ENCODE assay signal across 16 cellular contexts in the genomic region with DNA sequence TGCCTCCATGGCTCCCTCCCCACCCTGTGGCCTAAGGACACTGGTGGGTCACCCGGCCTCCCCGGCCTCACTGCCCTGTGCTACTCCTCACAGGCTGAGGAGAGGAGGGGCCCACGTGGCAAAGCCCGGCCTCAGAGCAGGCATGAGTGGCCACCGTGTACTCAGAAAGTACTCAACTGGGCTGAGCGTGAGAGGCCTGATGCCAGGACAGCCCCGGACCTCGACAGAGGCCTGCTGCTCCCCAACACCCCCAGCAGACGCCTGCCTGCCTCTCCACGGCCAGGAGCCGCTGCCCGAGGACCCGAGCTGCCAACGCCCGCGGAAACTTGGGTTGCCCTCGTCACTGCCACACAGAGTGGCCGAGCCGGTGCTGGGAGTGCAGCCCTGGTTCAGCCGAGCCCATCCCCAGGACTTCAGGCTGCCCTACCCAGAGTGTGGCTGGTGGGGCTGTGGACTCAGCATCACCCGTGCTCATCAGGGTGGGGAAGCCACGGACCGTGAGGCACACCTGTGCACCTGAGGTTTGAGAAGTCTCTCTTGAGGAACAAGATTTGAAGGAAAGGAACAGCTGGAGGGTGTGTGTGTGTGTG. TPM values are rescaled to one million over a fixed set of nuclear protein-coding genes. Genes with fewer than 3 reads are reported as not detected.
DNase-seq lines count a peak whose midpoint lies in the region; ATAC-seq and TF ChIP-seq lines count a peak whose summit lies in the region.
"Had no signal": no experiment of that assay in that cellular context is flagged by ENCODE, and none has a peak within 500 bp of the region (broad histone marks: within the 10 kb centered on the region; RNA-seq: fewer than 3 reads in every experiment).

No MANE protein-coding gene starts in this region.

- DNase-seq in neural crest cell (ENCODE audit: low read depth, low spot score) (no peak), thyroid gland (peak; percentile 88 to 92)
- DNase-seq in T-helper 2 cell treated with Interferon-gamma antibody and Interleukin-4, amounts not matched to agents 5 μg/mL and 100 μg/mL, for 36 hours (ENCODE audit: low spot score), result no peak
- no peak for DNase-seq in activated naive CD4-positive, alpha-beta T cell treated with Interleukin-2 at 50 U/mL for 16 hours
- no peak for DNase-seq in activated CD4-positive, alpha-beta T cell treated with anti-CD3 and anti-CD28 coated beads, Interleukin-2, amount 50 U/mL, for 4 hours
- DNase-seq: BE2C; CD4-positive, alpha-beta memory T cell; DMS79 treated with DMSO at 0.1 percent for 48 hours; GDM1; HCEC 1CT; IMR-90 had no signal

- peaks cover 9% of the 10 kb centered on the region for H3K9me3 Mint-ChIP-seq in dendritic cell treated with granulocyte-macrophage colony-stimulating factor and Interleukin-4, amounts not matched to agents 40 ng/mL and 50 ng/mL, for 4 days
- H3K9me3 Mint-ChIP-seq in neural crest cell, result no peaks in the 10 kb centered on the region
- no peaks in the 10 kb centered on the region for H3K9me3 Mint-ChIP-seq in T-helper 2 cell treated with Interferon-gamma antibody and Interleukin-4, amounts not matched to agents 5 μg/mL and 100 μg/mL, for 36 hours

- TF ChIP-seq POLR2A in thyroid gland (IDR thresholded peaks at IDR 0.05), result no peak

- H3K4me1 Mint-ChIP-seq in dendritic cell treated with granulocyte-macrophage colony-stimulating factor and Interleukin-4, amounts not matched to agents 40 ng/mL and 50 ng/mL, for 4 days (ENCODE audit: low read depth), result peaks cover 16% of the 10 kb centered on the region
- peaks cover 18% of the 10 kb centered on the region for H3K4me1 Mint-ChIP-seq in neural crest cell
- H3K4me1 Mint-ChIP-seq in T-helper 2 cell treated with Interferon-gamma antibody and Interleukin-4, amounts not matched to agents 5 μg/mL and 100 μg/mL, for 36 hours (ENCODE audit: low read depth), result no peaks in the 10 kb centered on the region
- H3K4me1 Mint-ChIP-seq: CD4-positive, alpha-beta memory T cell had no signal

- WGBS in thyroid gland, 2 donors, result 11 to 44% methylated on average over 3 to 18 of the region's 23 CpGs

- no peaks in the 10 kb centered on the region for H3K27me3 Mint-ChIP-seq in dendritic cell treated with granulocyte-macrophage colony-stimulating factor and Interleukin-4, amounts not matched to agents 40 ng/mL and 50 ng/mL, for 4 days
- H3K27me3 Mint-ChIP-seq in neural crest cell (ENCODE audit: low read depth), result no peaks in the 10 kb centered on the region
- no peaks in the 10 kb centered on the region for H3K27me3 Mint-ChIP-seq in T-helper 2 cell treated with Interferon-gamma antibody and Interleukin-4, amounts not matched to agents 5 μg/mL and 100 μg/mL, for 36 hours (ENCODE audit: low read depth)
- H3K27me3 Mint-ChIP-seq: CD4-positive, alpha-beta memory T cell had no signal

- TF ChIP-seq CTCF in HEK293 (tag by site-specific recombination; IDR thresholded peaks at IDR 0.05), result no peak
- TF ChIP-seq CTCF in neural crest cell (conservative IDR thresholded peaks at IDR 0.05), result no peak
- TF ChIP-seq CTCF in thyroid gland (IDR thresholded peaks at IDR 0.05), result no peak

- H3K36me3 Mint-ChIP-seq in dendritic cell treated with granulocyte-macrophage colony-stimulating factor and Interleukin-4, amounts not matched to agents 40 ng/mL and 50 ng/mL, for 4 days (ENCODE audit: low read depth), result no peaks in the 10 kb centered on the region
- H3K36me3 Mint-ChIP-seq in neural crest cell (ENCODE audit: low read depth), result peaks cover 4% of the 10 kb centered on the region
- H3K36me3 Mint-ChIP-seq in T-helper 2 cell treated with Interferon-gamma antibody and Interleukin-4, amounts not matched to agents 5 μg/mL and 100 μg/mL, for 36 hours (ENCODE audit: low read depth), result peaks cover 7% of the 10 kb centered on the region

- POLR2A ChIA-PET in HEK293 (lab: Yijun Ruan, JAX), result interaction anchor here (0.6 kb wide), 1 partner anchor 42 kb away, joined by 6 read pairs; no protein-coding TSS in a partner anchor

- H3K27me3 ChIP-seq in thyroid gland, result no peaks in the 10 kb centered on the region
- H3K27me3 ChIP-seq: BE2C had no signal

- ATAC-seq in HG03095 (IDR thresholded peaks at IDR 0.05; ENCODE audit: unreplicated experiment), result no peak

- H3K27ac ChIP-seq in HEK293 (ENCODE audit: extremely low read depth, low read depth, low read length) (no peak overlapping the region), thyroid gland (peak overlapping the region in 1 of 3 donors; percentile 10)
- H3K27ac ChIP-seq: A549, C4-2B had no signal

- CTCF ChIA-PET in HEK293 (lab: Yijun Ruan, JAX), result no interaction called here

- intact Hi-C loops in dendritic cell treated with granulocyte-macrophage colony-stimulating factor and Interleukin-4, amounts not matched to agents 40 ng/mL and 50 ng/mL, for 4 days (cut with micrococcal nuclease), result no loop called here
- intact Hi-C loops in thyroid gland (cut with DNase I), result no loop called here

- peak overlapping the region; percentile 45 for H3K27ac Mint-ChIP-seq in dendritic cell treated with granulocyte-macrophage colony-stimulating factor and Interleukin-4, amounts not matched to agents 40 ng/mL and 50 ng/mL, for 4 days
- H3K27ac Mint-ChIP-seq in neural crest cell (ENCODE audit: unreplicated experiment), result peak overlapping the region; percentile 90
- H3K27ac Mint-ChIP-seq in T-helper 2 cell treated with Interferon-gamma antibody and Interleukin-4, amounts not matched to agents 5 μg/mL and 100 μg/mL, for 36 hours, result no peak overlapping the region
- H3K27ac Mint-ChIP-seq: CD4-positive, alpha-beta memory T cell had no signal

- H3K36me3 ChIP-seq in HEK293 (ENCODE audit: control insufficient read depth in 2 of 2, insufficient read depth in 1 of 2, low read length in 2 of 2) (peaks cover 0 to 21% of the 10 kb centered on the region in 2 experiments; a peak in 1 of 3 replicates), thyroid gland (no peaks in the 10 kb centered on the region)

- H3K4me3 ChIP-seq in HEK293 (ENCODE audit: low read depth, low read length) (no peak overlapping the region), thyroid gland (replicated peaks in 1 of 3) (no peak overlapping the region)
- H3K4me3 ChIP-seq: A549 had no signal

- H3K9me3 ChIP-seq in HEK293 (ENCODE audit: control insufficient read depth, insufficient read depth, low read depth, low read length) (no peaks in the 10 kb centered on the region), thyroid gland (no peaks in the 10 kb centered on the region)
- H3K9me3 ChIP-seq: BE2C had no signal

- H3K4me1 ChIP-seq in HEK293 (ENCODE audit: control insufficient read depth, insufficient read depth, low read length) (no peaks in the 10 kb centered on the region; the same call in 1 of the 2 replicates), thyroid gland (peaks cover 6 to 24% of the 10 kb centered on the region in 2 donors)
- H3K4me1 ChIP-seq: A549 had no signal

- no peak overlapping the region for H3K4me3 Mint-ChIP-seq in dendritic cell treated with granulocyte-macrophage colony-stimulating factor and Interleukin-4, amounts not matched to agents 40 ng/mL and 50 ng/mL, for 4 days
- no peak overlapping the region for H3K4me3 Mint-ChIP-seq in neural crest cell
- no peak overlapping the region for H3K4me3 Mint-ChIP-seq in T-helper 2 cell treated with Interferon-gamma antibody and Interleukin-4, amounts not matched to agents 5 μg/mL and 100 μg/mL, for 36 hours
- H3K4me3 Mint-ChIP-seq: CD4-positive, alpha-beta memory T cell had no signal

TF ChIP-seq in HEK293, 187 proteins besides CTCF, POLR2A, EP300 and RAD21:
- no peak for TF ChIP-seq ZNF610 (tag by site-specific recombination; IDR thresholded peaks at IDR 0.05; ENCODE audit: borderline replicate concordance)
- TF ChIP-seq, protein P1, sequence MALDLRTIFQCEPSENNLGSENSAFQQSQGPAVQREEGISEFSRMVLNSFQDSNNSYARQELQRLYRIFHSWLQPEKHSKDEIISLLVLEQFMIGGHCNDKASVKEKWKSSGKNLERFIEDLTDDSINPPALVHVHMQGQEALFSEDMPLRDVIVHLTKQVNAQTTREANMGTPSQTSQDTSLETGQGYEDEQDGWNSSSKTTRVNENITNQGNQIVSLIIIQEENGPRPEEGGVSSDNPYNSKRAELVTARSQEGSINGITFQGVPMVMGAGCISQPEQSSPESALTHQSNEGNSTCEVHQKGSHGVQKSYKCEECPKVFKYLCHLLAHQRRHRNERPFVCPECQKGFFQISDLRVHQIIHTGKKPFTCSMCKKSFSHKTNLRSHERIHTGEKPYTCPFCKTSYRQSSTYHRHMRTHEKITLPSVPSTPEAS (tag by site-specific recombination; IDR thresholded peaks at IDR 0.05), result peak; percentile 50; the same call in 1 of the 2 replicates

RNA-seq across cellular contexts. Expression of gene CENPO, which starts 59.3 kb away (rescaled TPM):
- 69.3 and 69.7 TPM in 2 replicates for total RNA-seq in neural crest cell
- 1 to 10 TPM; 4.2 to 8.9 (median 6.3) TPM for total RNA-seq in thyroid gland

RNA-seq across cellular contexts. Expression of gene PTRHD1, which starts 59.3 kb away (rescaled TPM):
- total RNA-seq in neural crest cell (38.2 and 42.7 TPM in 2 replicates), thyroid gland (10 to 100 TPM; 12.6 to 68.8 (median 31.6) TPM)

Comparison
In these comparisons a context has a peak if more than half of its experiments do, and no peak if none do; other contexts are left out.
1. DNase-seq: peak in thyroid gland (2 of 2); none in neural crest cell (single experiment), T-helper 2 cell treated with Interferon-gamma antibody and Interleukin-4, amounts not matched to agents 5 μg/mL and 100 μg/mL, for 36 hours (single experiment), activated naive CD4-positive, alpha-beta T cell treated with Interleukin-2 at 50 U/mL for 16 hours (single experiment) and activated CD4-positive, alpha-beta T cell treated with anti-CD3 and anti-CD28 coated beads, Interleukin-2, amount 50 U/mL, for 4 hours (0 of 2).